28 cellular contexts compared by ENCODE assay signal in genomic region chr20:45047581-45048119, GRCh38. TPM values are rescaled to one million over a fixed set of nuclear protein-coding genes. Genes with fewer than 3 reads are reported as not detected.
DNase-seq lines count a peak whose midpoint lies in the region; ATAC-seq and TF ChIP-seq lines count a peak whose summit lies in the region.
"Had no signal": no experiment of that assay in that cellular context is flagged by ENCODE, and none has a peak within 500 bp of the region (broad histone marks: within the 10 kb centered on the region; RNA-seq: fewer than 3 reads in every experiment).

No MANE protein-coding gene starts in this region.

- H3K27ac ChIP-seq in esophagus squamous epithelium, result no peak overlapping the region
- H3K27ac ChIP-seq: BLaER1, ovary, SJCRH30, spleen, testis had no signal

- H3K27me3 ChIP-seq in esophagus squamous epithelium, result no peaks in the 10 kb centered on the region
- H3K27me3 ChIP-seq: BLaER1, ovary, SJCRH30, spleen, testis had no signal

- no peak overlapping the region for H3K4me3 ChIP-seq in mucosa of descending colon
- no peak overlapping the region for H3K4me3 ChIP-seq in esophagus squamous epithelium
- H3K4me3 ChIP-seq: BLaER1, ovary, SJCRH30, spleen, testis had no signal

- peaks cover 76% of the 10 kb centered on the region for H3K4me1 Mint-ChIP-seq in activated naive CD4-positive, alpha-beta T cell treated with anti-CD3 and anti-CD28 coated beads, Interleukin-2, amount 50 U/mL, for 24 hours
- peaks cover 57% of the 10 kb centered on the region for H3K4me1 Mint-ChIP-seq in activated naive CD4-positive, alpha-beta T cell treated with anti-CD3 and anti-CD28 coated beads, Interleukin-2, amount 10 ng/mL, durations not matched to agents 7 days and 5 days
- H3K4me1 Mint-ChIP-seq in central memory CD8-positive, alpha-beta T cell, result peaks cover 54% of the 10 kb centered on the region
- peaks cover 58% of the 10 kb centered on the region for H3K4me1 Mint-ChIP-seq in stimulated activated effector memory CD8-positive, alpha-beta T cell treated with anti-CD3 and anti-CD28 coated beads, Interleukin-12 subunit alpha, Interleukin-12 subunit beta, amount 100 ng/mL, for 72 hours

- no peaks in the 10 kb centered on the region for H3K27me3 Mint-ChIP-seq in activated naive CD4-positive, alpha-beta T cell treated with anti-CD3 and anti-CD28 coated beads, Interleukin-2, amount 50 U/mL, for 24 hours
- H3K27me3 Mint-ChIP-seq in activated naive CD4-positive, alpha-beta T cell treated with anti-CD3 and anti-CD28 coated beads, Interleukin-2, amount 10 ng/mL, durations not matched to agents 7 days and 5 days, result no peaks in the 10 kb centered on the region
- no peaks in the 10 kb centered on the region for H3K27me3 Mint-ChIP-seq in central memory CD8-positive, alpha-beta T cell
- H3K27me3 Mint-ChIP-seq: activated CD8-positive, alpha-beta memory T cell treated with anti-CD3 and anti-CD28 coated beads, Interleukin-2, amount 10 ng/mL, durations not matched to agents 7 days and 5 days; brain; stimulated activated memory B cell treated with anti-CD40 and anti-IgM and Interleukin-4, amounts not matched to agents 10 μg/mL and 1 μg/mL and 100 μg/mL, for 72 hours had no signal

- CTCF ChIA-PET in activated naive CD4-positive, alpha-beta T cell treated with anti-CD3 and anti-CD28 coated beads, Interleukin-2, amount 10 ng/mL, durations not matched to agents 7 days and 5 days (lab: Charles Lee), result interaction anchor here (0.6 to 0.8 kb wide), 2 partner anchors 18 to 49 kb away, joined by 3 to 4 read pairs; no protein-coding TSS in a partner anchor

- no peak for TF ChIP-seq POLR2A in esophagus squamous epithelium (IDR thresholded peaks at IDR 0.05)

- peaks cover 16% of the 10 kb centered on the region for H3K36me3 Mint-ChIP-seq in activated naive CD4-positive, alpha-beta T cell treated with anti-CD3 and anti-CD28 coated beads, Interleukin-2, amount 50 U/mL, for 24 hours
- H3K36me3 Mint-ChIP-seq in activated naive CD4-positive, alpha-beta T cell treated with anti-CD3 and anti-CD28 coated beads, Interleukin-2, amount 10 ng/mL, durations not matched to agents 7 days and 5 days, result peaks cover 55% of the 10 kb centered on the region
- H3K36me3 Mint-ChIP-seq in central memory CD8-positive, alpha-beta T cell (ENCODE audit: insufficient read depth), result peaks cover 50% of the 10 kb centered on the region
- peaks cover 93% of the 10 kb centered on the region for H3K36me3 Mint-ChIP-seq in stimulated activated effector memory CD8-positive, alpha-beta T cell treated with anti-CD3 and anti-CD28 coated beads, Interleukin-12 subunit alpha, Interleukin-12 subunit beta, amount 100 ng/mL, for 72 hours

- intact Hi-C loops in mucosa of descending colon (cut with DNase I, micrococcal nuclease), result no loop called here
- intact Hi-C loops in esophagus squamous epithelium (cut with DNase I), result loop anchor here (10.0 kb wide), 1 partner anchor 47 kb away; no protein-coding TSS in a partner anchor

- H3K4me1 ChIP-seq in mucosa of descending colon (ENCODE audit: low read depth) (no peaks in the 10 kb centered on the region), esophagus squamous epithelium (peaks cover 0 to 16% (median 0%) of the 10 kb centered on the region in 3 donors)
- H3K4me1 ChIP-seq: testis had no signal

- ATAC-seq in central memory CD8-positive, alpha-beta T cell (replicated peaks; ENCODE audit: extremely low read depth, poor library complexity, severe bottlenecking), result no peak
- no peak for ATAC-seq in stimulated activated effector memory CD8-positive, alpha-beta T cell treated with anti-CD3 and anti-CD28 coated beads, Interleukin-12 subunit alpha, Interleukin-12 subunit beta, amount 100 ng/mL, for 72 hours
- no peak for ATAC-seq in mucosa of descending colon
- ATAC-seq: activated CD8-positive, alpha-beta memory T cell treated with anti-CD3 and anti-CD28 coated beads, Interleukin-2, amount 10 ng/mL, durations not matched to agents 7 days and 5 days; stimulated activated memory B cell treated with anti-CD40 and anti-IgM and Interleukin-4, amounts not matched to agents 10 μg/mL and 1 μg/mL and 100 μg/mL, for 72 hours had no signal

- H3K36me3 ChIP-seq in mucosa of descending colon (ENCODE audit: low read depth) (no peaks in the 10 kb centered on the region), esophagus squamous epithelium (peaks cover 0 to 18% (median 0%) of the 10 kb centered on the region in 3 donors)
- H3K36me3 ChIP-seq: ovary had no signal

- H3K9me3 ChIP-seq in mucosa of descending colon (no peaks in the 10 kb centered on the region), esophagus squamous epithelium (no peaks in the 10 kb centered on the region)
- H3K9me3 ChIP-seq: BLaER1, ovary, SJCRH30, spleen, testis had no signal

- no peak overlapping the region for H3K4me3 Mint-ChIP-seq in activated naive CD4-positive, alpha-beta T cell treated with anti-CD3 and anti-CD28 coated beads, Interleukin-2, amount 50 U/mL, for 24 hours
- no peak overlapping the region for H3K4me3 Mint-ChIP-seq in activated naive CD4-positive, alpha-beta T cell treated with anti-CD3 and anti-CD28 coated beads, Interleukin-2, amount 10 ng/mL, durations not matched to agents 7 days and 5 days
- H3K4me3 Mint-ChIP-seq in central memory CD8-positive, alpha-beta T cell, result no peak overlapping the region
- H3K4me3 Mint-ChIP-seq in stimulated activated effector memory CD8-positive, alpha-beta T cell treated with anti-CD3 and anti-CD28 coated beads, Interleukin-12 subunit alpha, Interleukin-12 subunit beta, amount 100 ng/mL, for 72 hours, result no peak overlapping the region
- H3K4me3 Mint-ChIP-seq: activated CD8-positive, alpha-beta memory T cell treated with anti-CD3 and anti-CD28 coated beads, Interleukin-2, amount 10 ng/mL, durations not matched to agents 7 days and 5 days; brain; nephron; stimulated activated memory B cell treated with anti-CD40 and anti-IgM and Interleukin-4, amounts not matched to agents 10 μg/mL and 1 μg/mL and 100 μg/mL, for 72 hours; T-helper 1 cell treated with Interleukin-12 subunit alpha and Interleukin-12 subunit beta and Interleukin-4 antibody, amounts not matched to agents 30 μg/mL and 1 μg/mL, for 36 hours had no signal

- H3K9me3 Mint-ChIP-seq in activated naive CD4-positive, alpha-beta T cell treated with anti-CD3 and anti-CD28 coated beads, Interleukin-2, amount 50 U/mL, for 24 hours, result no peaks in the 10 kb centered on the region
- no peaks in the 10 kb centered on the region for H3K9me3 Mint-ChIP-seq in activated naive CD4-positive, alpha-beta T cell treated with anti-CD3 and anti-CD28 coated beads, Interleukin-2, amount 10 ng/mL, durations not matched to agents 7 days and 5 days
- H3K9me3 Mint-ChIP-seq in central memory CD8-positive, alpha-beta T cell, result no peaks in the 10 kb centered on the region
- H3K9me3 Mint-ChIP-seq in stimulated activated effector memory CD8-positive, alpha-beta T cell treated with anti-CD3 and anti-CD28 coated beads, Interleukin-12 subunit alpha, Interleukin-12 subunit beta, amount 100 ng/mL, for 72 hours, result no peaks in the 10 kb centered on the region
- H3K9me3 Mint-ChIP-seq: brain; nephron; stimulated activated memory B cell treated with anti-CD40 and anti-IgM and Interleukin-4, amounts not matched to agents 10 μg/mL and 1 μg/mL and 100 μg/mL, for 72 hours; T-helper 1 cell treated with Interleukin-12 subunit alpha and Interleukin-12 subunit beta and Interleukin-4 antibody, amounts not matched to agents 30 μg/mL and 1 μg/mL, for 36 hours had no signal

- TF ChIP-seq CTCF in mucosa of descending colon (IDR thresholded peaks at IDR 0.05) (no peak), esophagus squamous epithelium (IDR thresholded peaks at IDR 0.05) (no peak)

- no peak for DNase-seq in activated naive CD4-positive, alpha-beta T cell treated with anti-CD3 and anti-CD28 coated beads, Interleukin-2, amount 10 ng/mL, durations not matched to agents 7 days and 5 days
- DNase-seq in NCI-H187 treated with DMSO at 0.1 percent for 48 hours (lab: John Stamatoyannopoulos, UW), result peak; percentile 28
- no peak for DNase-seq in central memory CD8-positive, alpha-beta T cell (ENCODE audit: low spot score in 2 of 2)
- no peak for DNase-seq in stimulated activated effector memory CD8-positive, alpha-beta T cell treated with anti-CD3 and anti-CD28 coated beads, Interleukin-12 subunit alpha, Interleukin-12 subunit beta, amount 100 ng/mL, for 72 hours (ENCODE audit: low spot score in 2 of 2)
- no peak for DNase-seq in mucosa of descending colon
- no peak for DNase-seq in middle frontal gyrus (ENCODE audit: extremely low spot score, low spot score)
- DNase-seq in esophagus squamous epithelium (lab: John Stamatoyannopoulos, UW), result no peak
- DNase-seq: ACHN; activated CD4-positive, alpha-beta T cell treated with anti-CD3 and anti-CD28 coated beads for 48 hours; activated CD8-positive, alpha-beta memory T cell treated with anti-CD3 and anti-CD28 coated beads, Interleukin-2, amount 10 ng/mL, durations not matched to agents 7 days and 5 days; head of caudate nucleus; kidney glomerular epithelial cell; NCI-H1105 treated with DMSO at 0.1 percent for 48 hours; NCI-H2171 treated with DMSO at 0.1 percent for 48 hours; NCI-H526 treated with DMSO at 0.1 percent for 48 hours; ovary; retina; SJCRH30; spleen; stimulated activated CD4-positive, alpha-beta T cell treated with anti-CD3 and anti-CD28 coated beads, Interleukin-2, amount 100 ng/mL, for 48 hours; testis had no signal

- 92 to 93% methylated on average over 2 of the region's 2 CpGs for WGBS in esophagus squamous epithelium, 2 donors

- peak overlapping the region; percentile 48 for H3K27ac Mint-ChIP-seq in activated naive CD4-positive, alpha-beta T cell treated with anti-CD3 and anti-CD28 coated beads, Interleukin-2, amount 50 U/mL, for 24 hours
- H3K27ac Mint-ChIP-seq in activated naive CD4-positive, alpha-beta T cell treated with anti-CD3 and anti-CD28 coated beads, Interleukin-2, amount 10 ng/mL, durations not matched to agents 7 days and 5 days, result no peak overlapping the region
- peak overlapping the region; percentile 49 for H3K27ac Mint-ChIP-seq in central memory CD8-positive, alpha-beta T cell (ENCODE audit: low read depth)
- peak overlapping the region; percentile 60 for H3K27ac Mint-ChIP-seq in stimulated activated effector memory CD8-positive, alpha-beta T cell treated with anti-CD3 and anti-CD28 coated beads, Interleukin-12 subunit alpha, Interleukin-12 subunit beta, amount 100 ng/mL, for 72 hours
- H3K27ac Mint-ChIP-seq: activated CD8-positive, alpha-beta memory T cell treated with anti-CD3 and anti-CD28 coated beads, Interleukin-2, amount 10 ng/mL, durations not matched to agents 7 days and 5 days; nephron; T-helper 1 cell treated with Interleukin-12 subunit alpha and Interleukin-12 subunit beta and Interleukin-4 antibody, amounts not matched to agents 30 μg/mL and 1 μg/mL, for 36 hours had no signal

RNA-seq across cellular contexts. Expression of gene KCNS1, which starts 53.3 kb away (rescaled TPM):
- total RNA-seq in mucosa of descending colon (under 1 TPM in 2 of 3 donors, not detected in 1; 0.09 to 0.17 TPM), esophagus squamous epithelium (under 1 TPM in 3 of 4 donors, not detected in 1; 0.22 to 0.80 (median 0.29) TPM)
- total RNA-seq: MCF 10A, ovary, SJCRH30, spleen had no signal
